Comparison of ENCODE assay signal across 19 cellular contexts in genomic region chr1:214475746-214476145, GRCh38.
DNase-seq lines count a peak whose midpoint lies in the region; ATAC-seq and TF ChIP-seq lines count a peak whose summit lies in the region.
"Had no signal": no experiment of that assay in that cellular context is flagged by ENCODE, and none has a peak within 500 bp of the region (broad histone marks: within the 10 kb centered on the region; RNA-seq: fewer than 3 reads in every experiment).

No MANE protein-coding gene starts in this region.

- H3K9me3 Mint-ChIP-seq in nephron progenitor cell = peaks cover 3% of the 10 kb centered on the region
- H3K9me3 Mint-ChIP-seq: activated T-helper 1 cell treated with anti-CD3 and anti-CD28 coated beads, Interleukin-12 subunit alpha, Interleukin-12 subunit beta, Interleukin-2, Interleukin-4 antibody, amounts not matched to agents 30 ng/mL and 10 ng/mL and 1 ng/mL, durations not matched to agents 14 hours and 24 hours and 36 hours had no signal

- H3K27ac Mint-ChIP-seq in nephron progenitor cell = peak overlapping the region; percentile 62
- H3K27ac Mint-ChIP-seq: activated naive CD8-positive, alpha-beta T cell treated with anti-CD3 and anti-CD28 coated beads, Interleukin-2, amount 50 U/mL, for 24 hours; activated T-helper 1 cell treated with anti-CD3 and anti-CD28 coated beads, Interleukin-12 subunit alpha, Interleukin-12 subunit beta, Interleukin-2, Interleukin-4 antibody, amounts not matched to agents 30 ng/mL and 10 ng/mL and 1 ng/mL, durations not matched to agents 14 hours and 24 hours and 36 hours; B cell had no signal

- no peak for TF ChIP-seq CTCF in nephron progenitor cell (IDR thresholded peaks at IDR 0.05)

- ATAC-seq in GM21529 (IDR thresholded peaks at IDR 0.05; ENCODE audit: unreplicated experiment) = no peak
- ATAC-seq: activated CD4-positive, CD25-positive, alpha-beta regulatory T cell treated with anti-CD3 and anti-CD28 coated beads, Interleukin-2, amount 50 U/mL, for 24 hours; activated naive CD8-positive, alpha-beta T cell treated with anti-CD3 and anti-CD28 coated beads, Interleukin-2, amount 50 U/mL, for 24 hours; left lobe of liver; mucosa of descending colon had no signal

- DNase-seq in NCI-H226 (peak; percentile 80), dermis blood vessel endothelial cell (peak; percentile 60), nephron progenitor cell (no peak), NCI-H2029 (lab: John Stamatoyannopoulos, UW) (no peak), SIG-M5 (lab: John Stamatoyannopoulos, UW) (no peak)
- no peak for DNase-seq in activated CD8-positive, alpha-beta memory T cell treated with anti-CD3 and anti-CD28 coated beads for 24 hours
- DNase-seq: activated naive CD8-positive, alpha-beta T cell treated with anti-CD3 and anti-CD28 coated beads, Interleukin-2, amount 50 U/mL, for 24 hours; caudate nucleus; GDM1; H7; mucosa of descending colon; NCI-H1694 treated with DMSO at 0.1 percent for 48 hours; NCI-H345; Peyer's patch had no signal

- no peak overlapping the region for H3K4me3 Mint-ChIP-seq in nephron progenitor cell
- H3K4me3 Mint-ChIP-seq: activated naive CD8-positive, alpha-beta T cell treated with anti-CD3 and anti-CD28 coated beads, Interleukin-2, amount 50 U/mL, for 24 hours; activated T-helper 1 cell treated with anti-CD3 and anti-CD28 coated beads, Interleukin-12 subunit alpha, Interleukin-12 subunit beta, Interleukin-2, Interleukin-4 antibody, amounts not matched to agents 30 ng/mL and 10 ng/mL and 1 ng/mL, durations not matched to agents 14 hours and 24 hours and 36 hours; B cell had no signal

- peaks cover 38% of the 10 kb centered on the region for H3K4me1 Mint-ChIP-seq in nephron progenitor cell
- H3K4me1 Mint-ChIP-seq: B cell had no signal

- no peaks in the 10 kb centered on the region for H3K27me3 Mint-ChIP-seq in nephron progenitor cell (ENCODE audit: low read depth, poor library complexity)

- peaks cover 22% of the 10 kb centered on the region for H3K36me3 Mint-ChIP-seq in nephron progenitor cell (ENCODE audit: low read depth)

Comparison
In these comparisons a context has a peak if more than half of its experiments do, and no peak if none do; other contexts are left out.
1. DNase-seq: peak in NCI-H226 (single experiment) and dermis blood vessel endothelial cell (single experiment); none in nephron progenitor cell (single experiment), NCI-H2029 (single experiment), SIG-M5 (single experiment) and activated CD8-positive, alpha-beta memory T cell treated with anti-CD3 and anti-CD28 coated beads for 24 hours (single experiment).